In genomic region chr10:72173267-72173634, GRCh38 we compare ENCODE assay signal across 15 cellular contexts. TPM values are rescaled to one million over a fixed set of nuclear protein-coding genes. Genes with fewer than 3 reads are reported as not detected.
A peak's percentile ranks its signal among the peaks of the same experiment; 100 is the strongest.
DNase-seq lines count a peak whose midpoint lies in the region; TF ChIP-seq lines count a peak whose summit lies in the region.
"Had no signal": no experiment of that assay in that cellular context is flagged by ENCODE, and none has a peak within 500 bp of the region (broad histone marks: within the 10 kb centered on the region; RNA-seq: fewer than 3 reads in every experiment).

No MANE protein-coding gene starts in this region.

- peaks cover 59% of the 10 kb centered on the region for H3F3A ChIP-seq in SK-N-SH (replicated peaks; ENCODE audit: insufficient read depth)

- H3K9me2 ChIP-seq in SK-N-SH: no peaks in the 10 kb centered on the region

- CTCF ChIA-PET in SK-N-SH (lab: Yijun Ruan, JAX): interaction anchor here (0.8 to 1.7 kb wide), 5 partner anchors 8 to 277 kb away, joined by 3 to 5 read pairs (median 4); no protein-coding TSS in a partner anchor

- no peak overlapping the region for H3K23ac ChIP-seq in mesenchymal stem cell (ENCODE audit: low read length in 2 of 2)

- H3K9ac ChIP-seq in SK-N-SH: no peak overlapping the region
- no peak overlapping the region for H3K9ac ChIP-seq in mesenchymal stem cell (ENCODE audit: low read length)

- H3K9me3 ChIP-seq in BE2C (no peaks in the 10 kb centered on the region), SK-N-SH (no peaks in the 10 kb centered on the region), mesenchymal stem cell (ENCODE audit: control insufficient read depth, low read length) (no peaks in the 10 kb centered on the region), prostate gland (no peaks in the 10 kb centered on the region)

- no peak overlapping the region for H2BK5ac ChIP-seq in mesenchymal stem cell (ENCODE audit: low read depth, low read length, poor library complexity, severe bottlenecking)

- no peak overlapping the region for H4K8ac ChIP-seq in mesenchymal stem cell (ENCODE audit: low read length)

- no peak overlapping the region for H3K18ac ChIP-seq in mesenchymal stem cell (ENCODE audit: low read depth in 1 of 2, low read length in 2 of 2)

- TF ChIP-seq POLR2A in prostate gland (IDR thresholded peaks at IDR 0.05): no peak

- TF ChIP-seq CTCF in BE2C (IDR thresholded peaks at IDR 0.05; ENCODE audit: low read depth, low read length): no peak
- TF ChIP-seq CTCF in SK-N-SH (IDR thresholded peaks at IDR 0.05): no peak
- TF ChIP-seq CTCF in prostate gland (IDR thresholded peaks at IDR 0.05): no peak

- no peak overlapping the region for H2AK5ac ChIP-seq in mesenchymal stem cell (ENCODE audit: low read length, severe bottlenecking)

- no peak for TF ChIP-seq RAD21 in SK-N-SH (IDR thresholded peaks at IDR 0.05; ENCODE audit: low read length)

- H3K4me1 ChIP-seq in BE2C: peaks cover 22% of the 10 kb centered on the region
- peaks cover 12 to 38% of the 10 kb centered on the region in 2 experiments for H3K4me1 ChIP-seq in SK-N-SH (ENCODE audit: control insufficient read depth in 1 of 2, insufficient read depth in 2 of 2, low read depth in 1 of 2, low read length in 1 of 2)
- peaks cover 5% of the 10 kb centered on the region for H3K4me1 ChIP-seq in mesenchymal stem cell (ENCODE audit: control insufficient read depth, insufficient read depth, low read depth, low read length)
- H3K4me1 ChIP-seq in prostate gland (replicated peaks): no peaks in the 10 kb centered on the region

- H2BK12ac ChIP-seq in mesenchymal stem cell (ENCODE audit: low read length in 2 of 2): no peak overlapping the region

- WGBS in SK-N-SH (ENCODE audit: low lambda C conversion rate): 28% methylated on average over 3 of the region's 3 CpGs
- WGBS in mesenchymal stem cell: 98% methylated on average over 1 of the region's 3 CpGs
- WGBS in prostate gland: 82% methylated on average over 3 of the region's 3 CpGs

- intact Hi-C loops in prostate gland (cut with DNase I): no loop called here

- H3K4me3 ChIP-seq in BE2C (ENCODE audit: low read depth, low read length): 0 out of 2 replicates have a peak overlapping the region, but pooled peaks have one; percentile 13
- no peak overlapping the region for H3K4me3 ChIP-seq in SK-N-SH (ENCODE audit: low read depth in 2 of 2, low read length in 1 of 2)
- no peak overlapping the region for H3K4me3 ChIP-seq in mesenchymal stem cell (ENCODE audit: insufficient read depth in 1 of 2, low read depth in 1 of 2, low read length in 2 of 2)
- no peak overlapping the region for H3K4me3 ChIP-seq in prostate gland

- H2BK15ac ChIP-seq in mesenchymal stem cell (ENCODE audit: low read depth, poor library complexity, severe bottlenecking): no peak overlapping the region

- H4K91ac ChIP-seq in mesenchymal stem cell (ENCODE audit: low read length): no peak overlapping the region

- H3K4me2 ChIP-seq in SK-N-SH (peak overlapping the region; percentile 40; the same call in 1 of the 2 replicates), mesenchymal stem cell (ENCODE audit: low read length, poor library complexity, severe bottlenecking) (no peak overlapping the region)

- H2BK120ac ChIP-seq in mesenchymal stem cell (ENCODE audit: low read depth, low read length): no peak overlapping the region

- H3K27me3 ChIP-seq in BE2C (no peaks in the 10 kb centered on the region), SK-N-SH (ENCODE audit: insufficient read depth) (no peaks in the 10 kb centered on the region), mesenchymal stem cell (ENCODE audit: control insufficient read depth in 1 of 2, insufficient read depth in 1 of 2, low read length in 2 of 2) (no peaks in the 10 kb centered on the region), prostate gland (replicated peaks; ENCODE audit: insufficient read depth) (no peaks in the 10 kb centered on the region)

- H3K4ac ChIP-seq in mesenchymal stem cell (ENCODE audit: low read depth in 1 of 2, low read length in 2 of 2): no peak overlapping the region

- peaks cover 3% of the 10 kb centered on the region for H3K79me1 ChIP-seq in mesenchymal stem cell (replicated peaks; ENCODE audit: low read length, poor library complexity, severe bottlenecking)

- H3K14ac ChIP-seq in mesenchymal stem cell (ENCODE audit: low read length in 2 of 2): no peak overlapping the region

- H3K79me2 ChIP-seq in SK-N-SH (ENCODE audit: insufficient read depth): no peaks in the 10 kb centered on the region

- no peak for TF ChIP-seq EP300 in SK-N-SH (IDR thresholded peaks at IDR 0.05; ENCODE audit: borderline replicate concordance in 1 of 2, low read depth in 1 of 2, low read length in 1 of 2)

- POLR2A ChIA-PET in SK-N-SH (lab: Yijun Ruan, JAX): interaction anchor here (0.6 to 1.4 kb wide), 2 partner anchors 8 to 276 kb away, joined by 4 to 5 read pairs; no protein-coding TSS in a partner anchor

- no peaks in the 10 kb centered on the region for H4K20me1 ChIP-seq in SK-N-SH (ENCODE audit: insufficient read depth)

- H3K27ac ChIP-seq in SK-N-SH (ENCODE audit: low read depth in 2 of 2, low read length in 1 of 2): peak overlapping the region; percentile 80 to 90
- peak overlapping the region; percentile 46 for H3K27ac ChIP-seq in mesenchymal stem cell (ENCODE audit: low read length, poor library complexity, severe bottlenecking)
- H3K27ac ChIP-seq in prostate gland: no peak overlapping the region

- H2AFZ ChIP-seq in SK-N-SH (ENCODE audit: low read depth) (no peak overlapping the region), mesenchymal stem cell (ENCODE audit: low read depth, low read length) (no peak overlapping the region)

- no peak for DNase-seq in BE2C
- peak; percentile 25 for DNase-seq in H4 (ENCODE audit: low spot score)
- DNase-seq in SK-N-SH: no peak
- DNase-seq in mesenchymal stem cell: peak; percentile 20
- DNase-seq in prostate gland (ENCODE audit: low spot score): no peak
- no peak for DNase-seq in activated effector memory CD4-positive, alpha-beta T cell treated with Interleukin-2 at 50 U/mL for 16 hours
- no peak for DNase-seq in NCI-H748 treated with DMSO at 0.1 percent for 48 hours (lab: John Stamatoyannopoulos, UW)
- DNase-seq: amniotic stem cell; Calu3; caudate nucleus; head of caudate nucleus; NCI-H226; NK-92 treated with Interleukin-12 subunit alpha and Interleukin-12 subunit beta, amount 100 ng/mL, for 24 hours; SHP77 treated with DMSO at 0.1 percent for 48 hours; stimulated activated CD4-positive, alpha-beta T cell treated with anti-CD3 and anti-CD28 coated beads, Interleukin-2, amount 100 ng/mL, for 24 hours had no signal

- H3K36me3 ChIP-seq in BE2C (no peaks in the 10 kb centered on the region; the same call in 1 of the 2 replicates), SK-N-SH (replicated peaks in 1 of 2; ENCODE audit: control insufficient read depth in 1 of 2, insufficient read depth in 2 of 2, low read length in 1 of 2) (peaks cover 4 to 8% of the 10 kb centered on the region in 2 experiments), mesenchymal stem cell (ENCODE audit: control insufficient read depth in 1 of 2, insufficient read depth in 2 of 2, low read depth in 1 of 2, low read length in 2 of 2) (peaks cover 0 to 19% of the 10 kb centered on the region in 2 experiments), prostate gland (no peaks in the 10 kb centered on the region)

TF ChIP-seq in SK-N-SH, 30 proteins besides CTCF, POLR2A, EP300 and RAD21 (continues in another document):
- TF ChIP-seq FOXM1 (IDR thresholded peaks at IDR 0.05; ENCODE audit: low read depth) (no peak), NFIC (IDR thresholded peaks at IDR 0.05; ENCODE audit: borderline replicate concordance) (no peak), NRF1 (IDR thresholded peaks at IDR 0.05; ENCODE audit: low read depth, low read length) (no peak), FOSL2 (IDR thresholded peaks at IDR 0.05; ENCODE audit: borderline replicate concordance, low read depth) (no peak)
- TF ChIP-seq, protein P1, sequence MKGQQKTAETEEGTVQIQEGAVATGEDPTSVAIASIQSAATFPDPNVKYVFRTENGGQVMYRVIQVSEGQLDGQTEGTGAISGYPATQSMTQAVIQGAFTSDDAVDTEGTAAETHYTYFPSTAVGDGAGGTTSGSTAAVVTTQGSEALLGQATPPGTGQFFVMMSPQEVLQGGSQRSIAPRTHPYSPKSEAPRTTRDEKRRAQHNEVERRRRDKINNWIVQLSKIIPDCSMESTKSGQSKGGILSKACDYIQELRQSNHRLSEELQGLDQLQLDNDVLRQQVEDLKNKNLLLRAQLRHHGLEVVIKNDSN (IDR thresholded peaks at IDR 0.05; ENCODE audit: borderline replicate concordance, low read depth): no peak
- TF ChIP-seq, protein P2, sequence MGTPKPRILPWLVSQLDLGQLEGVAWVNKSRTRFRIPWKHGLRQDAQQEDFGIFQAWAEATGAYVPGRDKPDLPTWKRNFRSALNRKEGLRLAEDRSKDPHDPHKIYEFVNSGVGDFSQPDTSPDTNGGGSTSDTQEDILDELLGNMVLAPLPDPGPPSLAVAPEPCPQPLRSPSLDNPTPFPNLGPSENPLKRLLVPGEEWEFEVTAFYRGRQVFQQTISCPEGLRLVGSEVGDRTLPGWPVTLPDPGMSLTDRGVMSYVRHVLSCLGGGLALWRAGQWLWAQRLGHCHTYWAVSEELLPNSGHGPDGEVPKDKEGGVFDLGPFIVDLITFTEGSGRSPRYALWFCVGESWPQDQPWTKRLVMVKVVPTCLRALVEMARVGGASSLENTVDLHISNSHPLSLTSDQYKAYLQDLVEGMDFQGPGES (IDR thresholded peaks at IDR 0.05; ENCODE audit: low read depth, low read length): no peak

RNA-seq across cellular contexts. Expression of gene ANAPC16, which starts 42.6 kb away (rescaled TPM):
- polyA plus RNA-seq in BE2C (2012; ENCODE audit: insufficient read depth, insufficient read length, low read depth): 95.9 TPM
- 80.9 and 98.5 TPM in 2 replicates for total RNA-seq in H4 (2014; rRNA removed; shearing (Covaris generic))
- 45.2 and 65.7 TPM in 2 replicates for polyA plus RNA-seq in SK-N-SH (2012; rRNA removed)
- polyA plus RNA-seq in SK-N-SH (2012; cell fraction: cytosol; rRNA removed): 81.1 and 87.8 TPM in 2 replicates
- 15.3 and 24.1 TPM in 2 replicates for polyA plus RNA-seq in SK-N-SH (2012; cell fraction: nucleus; rRNA removed)
- 63.6 TPM for polyA plus RNA-seq in mesenchymal stem cell (2013, experiment 1 of 2)
- 65.1 TPM for polyA plus RNA-seq in mesenchymal stem cell (2013, experiment 2 of 2)
- total RNA-seq in prostate gland: 100 to 1,000 TPM in 1 of 2 donors, 10 to 100 TPM in 1; 73.4 to 123 TPM

RNA-seq across cellular contexts. Expression of gene ASCC1, which starts 42.8 kb away (rescaled TPM):
- polyA plus RNA-seq in BE2C (2012; ENCODE audit: insufficient read depth, insufficient read length, low read depth): 22.0 TPM
- 47.3 and 51.5 TPM in 2 replicates for total RNA-seq in H4 (2014; rRNA removed; shearing (Covaris generic))
- polyA plus RNA-seq in SK-N-SH (2012; rRNA removed): 15.0 and 19.5 TPM in 2 replicates
- 21.7 and 23.6 TPM in 2 replicates for polyA plus RNA-seq in SK-N-SH (2012; cell fraction: cytosol; rRNA removed)
- 9.3 and 14.7 TPM in 2 replicates for polyA plus RNA-seq in SK-N-SH (2012; cell fraction: nucleus; rRNA removed)
- polyA plus RNA-seq in mesenchymal stem cell (2013, experiment 1 of 2): 36.0 TPM
- polyA plus RNA-seq in mesenchymal stem cell (2013, experiment 2 of 2): 36.1 TPM
- total RNA-seq in prostate gland: 10 to 100 TPM; 14.8 to 38.3 TPM

Comparison
In these comparisons a context has a peak if more than half of its experiments do, and no peak if none do; other contexts are left out.
1. DNase-seq: peak in H4 (single experiment) and mesenchymal stem cell (single experiment); none in BE2C (single experiment), SK-N-SH (single experiment), prostate gland (single experiment), activated effector memory CD4-positive, alpha-beta T cell treated with Interleukin-2 at 50 U/mL for 16 hours (single experiment) and NCI-H748 treated with DMSO at 0.1 percent for 48 hours (single experiment).
2. H3K27ac ChIP-seq: peak in SK-N-SH (2 of 2) and mesenchymal stem cell (single experiment); none in prostate gland (0 of 2).